ENCODE assay signal across 8 cellular contexts in the genomic region with DNA sequence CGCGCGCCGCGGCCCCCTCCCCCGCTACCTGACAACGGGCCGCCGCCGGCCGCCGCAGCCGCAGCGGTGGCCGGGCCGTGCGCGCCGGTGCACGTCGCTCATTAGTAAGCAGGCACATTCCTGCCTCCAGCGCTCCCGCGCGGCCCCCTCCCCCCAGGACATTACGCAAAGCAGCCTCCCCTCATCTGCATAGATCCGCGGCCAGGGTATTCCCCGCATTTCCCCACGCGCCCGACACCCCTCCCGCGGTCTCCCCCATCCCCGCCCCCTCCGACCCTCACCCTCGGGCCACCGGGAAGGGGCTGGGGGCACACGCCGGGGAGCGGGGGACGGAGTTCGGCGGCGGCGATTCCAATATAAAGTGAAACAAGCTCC. TPM values are rescaled to one million over a fixed set of nuclear protein-coding genes. Genes with fewer than 3 reads are reported as not detected.
DNase-seq lines count a peak whose midpoint lies in the region; ATAC-seq and TF ChIP-seq lines count a peak whose summit lies in the region.

A gene with protein sequence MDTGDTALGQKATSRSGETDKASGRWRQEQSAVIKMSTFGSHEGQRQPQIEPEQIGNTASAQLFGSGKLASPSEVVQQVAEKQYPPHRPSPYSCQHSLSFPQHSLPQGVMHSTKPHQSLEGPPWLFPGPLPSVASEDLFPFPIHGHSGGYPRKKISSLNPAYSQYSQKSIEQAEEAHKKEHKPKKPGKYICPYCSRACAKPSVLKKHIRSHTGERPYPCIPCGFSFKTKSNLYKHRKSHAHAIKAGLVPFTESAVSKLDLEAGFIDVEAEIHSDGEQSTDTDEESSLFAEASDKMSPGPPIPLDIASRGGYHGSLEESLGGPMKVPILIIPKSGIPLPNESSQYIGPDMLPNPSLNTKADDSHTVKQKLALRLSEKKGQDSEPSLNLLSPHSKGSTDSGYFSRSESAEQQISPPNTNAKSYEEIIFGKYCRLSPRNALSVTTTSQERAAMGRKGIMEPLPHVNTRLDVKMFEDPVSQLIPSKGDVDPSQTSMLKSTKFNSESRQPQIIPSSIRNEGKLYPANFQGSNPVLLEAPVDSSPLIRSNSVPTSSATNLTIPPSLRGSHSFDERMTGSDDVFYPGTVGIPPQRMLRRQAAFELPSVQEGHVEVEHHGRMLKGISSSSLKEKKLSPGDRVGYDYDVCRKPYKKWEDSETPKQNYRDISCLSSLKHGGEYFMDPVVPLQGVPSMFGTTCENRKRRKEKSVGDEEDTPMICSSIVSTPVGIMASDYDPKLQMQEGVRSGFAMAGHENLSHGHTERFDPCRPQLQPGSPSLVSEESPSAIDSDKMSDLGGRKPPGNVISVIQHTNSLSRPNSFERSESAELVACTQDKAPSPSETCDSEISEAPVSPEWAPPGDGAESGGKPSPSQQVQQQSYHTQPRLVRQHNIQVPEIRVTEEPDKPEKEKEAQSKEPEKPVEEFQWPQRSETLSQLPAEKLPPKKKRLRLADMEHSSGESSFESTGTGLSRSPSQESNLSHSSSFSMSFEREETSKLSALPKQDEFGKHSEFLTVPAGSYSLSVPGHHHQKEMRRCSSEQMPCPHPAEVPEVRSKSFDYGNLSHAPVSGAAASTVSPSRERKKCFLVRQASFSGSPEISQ (N-terminal part only) (minus strand): TSS at position 106 of the 375 bp plus-strand sequence. CDS start 170,438 bp downstream, outside the sequence.

- peak; percentile 25 for ATAC-seq in GM21515 (IDR thresholded peaks at IDR 0.05; ENCODE audit: unreplicated experiment)
- peak; percentile 59 for ATAC-seq in sciatic nerve

- H4K20me1 ChIP-seq in KMS-11 (ENCODE audit: insufficient read depth): no peaks in the 10 kb centered on the region; the same call in 1 of the 2 replicates

- peaks cover 26% of the 10 kb centered on the region for H3K4me1 ChIP-seq in KMS-11 (ENCODE audit: low read depth, poor library complexity, severe bottlenecking)

- no peaks in the 10 kb centered on the region for H3K27me3 ChIP-seq in KMS-11 (ENCODE audit: insufficient read depth, low read depth)

- peak within 1 kb of the TSS; percentile 91 for H3K4me2 ChIP-seq in KMS-11

- DNase-seq in COLO668 (lab: John Stamatoyannopoulos, UW; ENCODE audit: unreplicated experiment) (peak; percentile 84), T-helper 9 cell (peak; percentile 88), anterior cingulate cortex (lab: John Stamatoyannopoulos, UW) (peak in 56 of 58 donors; percentile 21 to 88 (median 73)), hepatic stellate cell (ENCODE audit: low spot score) (peak; percentile 73), sciatic nerve (ENCODE audit: low spot score) (peak; percentile 93), NOMO-1 treated with dmso at 0.1 percent for 144 hours (lab: John Stamatoyannopoulos, UW; ENCODE audit: unreplicated experiment) (no peak)

- H3K79me2 ChIP-seq in KMS-11 (ENCODE audit: insufficient read depth, low read depth): peaks cover 40% of the 10 kb centered on the region

- no peak for TF ChIP-seq CTCF in KMS-11 (conservative IDR thresholded peaks at IDR 0.05; ENCODE audit: low read depth, low read length)

- H3K9ac ChIP-seq in KMS-11: peak within 1 kb of the TSS; percentile 96

- peak within 1 kb of the TSS; percentile 96 for H3K27ac ChIP-seq in KMS-11

- intact Hi-C loops in sciatic nerve (cut with DNase I): loop anchor here (10.0 kb wide), 1 partner anchor 250 kb away; no protein-coding TSS in a partner anchor

- H3K36me3 ChIP-seq in KMS-11 (ENCODE audit: insufficient read depth): no peaks in the 10 kb centered on the region

- H2AFZ ChIP-seq in KMS-11 (ENCODE audit: low read depth): peak within 1 kb of the TSS; percentile 91

- no peak within 1 kb of the TSS for H3K4me3 ChIP-seq in KMS-11 (IDR thresholded peaks at IDR 0.05; ENCODE audit: insufficient read depth, low read depth, low read length)

RNA-seq across cellular contexts. Expression of the gene that starts here (rescaled TPM):
- total RNA-seq in sciatic nerve: 32.0 TPM
